ENCODE assay signal across 1 cellular context in genomic region chr3:123080864-123081562, GRCh38.
TF ChIP-seq lines count a peak whose summit lies in the region.

No MANE protein-coding gene starts in this region.

TF ChIP-seq in K562, 482 proteins besides CTCF, POLR2A, EP300 and RAD21 (continued from another document and continues in another):
- TF ChIP-seq RNF219 (CRISPR knock-in tag; IDR thresholded peaks at IDR 0.05) (no peak), FOXA3 (CRISPR knock-in tag; conservative IDR thresholded peaks at IDR 0.05 in 1 of 2, IDR thresholded peaks at IDR 0.05 in 1 of 2) (no peak), CXXC5 (CRISPR knock-in tag; IDR thresholded peaks at IDR 0.05) (0 out of 2 replicates have a peak, but pooled peaks have one; percentile 22), ZBTB5 (IDR thresholded peaks at IDR 0.05) (no peak), ZBTB12 (CRISPR knock-in tag; IDR thresholded peaks at IDR 0.05) (no peak), SREBF1 (IDR thresholded peaks at IDR 0.05; ENCODE audit: borderline replicate concordance, low read depth, low read length) (no peak), YY1 (IDR thresholded peaks at IDR 0.05; ENCODE audit: borderline replicate concordance in 1 of 3, control insufficient read depth in 1 of 3, extremely low read depth in 1 of 3, insufficient read depth in 3 of 3, insufficient read length in 1 of 3, insufficient replicate concordance in 2 of 3, low read depth in 1 of 3, low read length in 2 of 3) (peak in 1 of 3 experiments; percentile 78), SRSF1 (IDR thresholded peaks at IDR 0.05; ENCODE audit: low read depth, low read length) (no peak), ETV5 (CRISPR knock-in tag; IDR thresholded peaks at IDR 0.05; ENCODE audit: low read depth) (no peak), MTA2 (IDR thresholded peaks at IDR 0.05; ENCODE audit: low read depth) (no peak), ZNF217 (CRISPR knock-in tag; IDR thresholded peaks at IDR 0.05) (no peak), ETV6 (IDR thresholded peaks at IDR 0.05; ENCODE audit: borderline replicate concordance in 1 of 2, low read depth in 2 of 2, low read length in 1 of 2) (no peak), ETV6 (CRISPR knock-in tag; IDR thresholded peaks at IDR 0.05; ENCODE audit: borderline replicate concordance) (no peak), BHLHE40 (IDR thresholded peaks at IDR 0.05; ENCODE audit: low read length) (no peak), KLF16 (IDR thresholded peaks at IDR 0.05) (no peak), NEUROD1 (IDR thresholded peaks at IDR 0.05; ENCODE audit: borderline replicate concordance, low read depth, low read length, partially characterized antibody) (peak; percentile 44), SAFB (IDR thresholded peaks at IDR 0.05; ENCODE audit: borderline replicate concordance, low read depth, low read length) (no peak), STAT6 (CRISPR knock-in tag; IDR thresholded peaks at IDR 0.05) (no peak), ZNF561 (CRISPR knock-in tag; conservative IDR thresholded peaks at IDR 0.05) (no peak), ZNF133 (CRISPR knock-in tag; IDR thresholded peaks at IDR 0.05) (no peak), GMEB1 (CRISPR knock-in tag; IDR thresholded peaks at IDR 0.05) (no peak), GTF3C2 (IDR thresholded peaks at IDR 0.05; ENCODE audit: borderline replicate concordance, extremely low read depth, insufficient read length) (no peak), HIVEP1 (CRISPR knock-in tag; IDR thresholded peaks at IDR 0.05) (no peak), ZBTB26 (CRISPR knock-in tag; IDR thresholded peaks at IDR 0.05) (no peak), SIX5 (IDR thresholded peaks at IDR 0.05; ENCODE audit: borderline replicate concordance in 1 of 2, insufficient read depth in 1 of 2, low read depth in 1 of 2, low read length in 2 of 2) (no peak), ELF1 (tag; IDR thresholded peaks at IDR 0.05) (no peak), CREM (IDR thresholded peaks at IDR 0.05; ENCODE audit: low read depth) (no peak; the same call in 1 of the 2 replicates), MTA1 (IDR thresholded peaks at IDR 0.05; ENCODE audit: borderline replicate concordance) (peak; percentile 48; the same call in 1 of the 2 replicates), HDAC1 (IDR thresholded peaks at IDR 0.05) (peak in 1 of 2 experiments; percentile 46; a peak in 1 of 4 replicates), E4F1 (CRISPR knock-in tag; IDR thresholded peaks at IDR 0.05; ENCODE audit: borderline replicate concordance) (no peak), ZNF75A (CRISPR knock-in tag; IDR thresholded peaks at IDR 0.05) (no peak), RUNX1 (IDR thresholded peaks at IDR 0.05; ENCODE audit: low read depth) (no peak), ZNF512 (tag; IDR thresholded peaks at IDR 0.05) (no peak), ZNF408 (CRISPR knock-in tag; IDR thresholded peaks at IDR 0.05; ENCODE audit: low read depth) (no peak), E2F4 (CRISPR knock-in tag; IDR thresholded peaks at IDR 0.05; ENCODE audit: low read depth) (no peak), ZC3H4 (CRISPR knock-in tag; IDR thresholded peaks at IDR 0.05; ENCODE audit: borderline replicate concordance) (no peak), NONO (IDR thresholded peaks at IDR 0.05; ENCODE audit: low read depth in 2 of 2, low read length in 1 of 2) (no peak), PPARD (CRISPR knock-in tag; IDR thresholded peaks at IDR 0.05) (no peak), CEBPG (CRISPR knock-in tag; IDR thresholded peaks at IDR 0.05) (peak; percentile 70), CEBPG (tag; conservative IDR thresholded peaks at IDR 0.05 in 1 of 2, IDR thresholded peaks at IDR 0.05 in 1 of 2) (peak; percentile 69 to 75)
